Comparison of ENCODE assay signal across 30 cellular contexts in the genomic region with DNA sequence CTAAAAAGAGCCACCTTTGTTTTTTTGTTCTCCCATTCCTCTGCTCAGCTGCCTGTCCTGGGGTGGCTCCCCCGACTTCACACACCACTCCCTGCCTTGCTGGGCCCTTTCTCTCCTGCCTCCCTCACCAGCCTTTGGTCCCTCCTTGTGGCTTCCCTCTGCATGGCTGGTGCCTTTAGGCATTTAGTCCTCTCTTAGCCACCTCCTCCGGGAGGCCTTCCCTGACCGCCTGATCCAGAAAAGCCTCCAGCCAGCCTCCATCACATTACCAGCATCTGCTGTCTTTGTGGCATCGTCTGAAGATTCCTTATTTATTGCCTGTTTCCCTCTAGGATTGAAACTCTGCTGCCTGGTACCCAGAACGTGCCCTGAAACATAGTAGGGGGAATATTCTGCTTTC.
"Had no signal": no experiment of that assay in that cellular context is flagged by ENCODE, and none has a peak within 500 bp of the region (broad histone marks: within the 10 kb centered on the region; RNA-seq: fewer than 3 reads in every experiment).

No MANE protein-coding gene starts in this region.

- H3K4me3 Mint-ChIP-seq: activated CD4-positive, alpha-beta memory T cell treated with anti-CD3 and anti-CD28 coated beads, Interleukin-2, amount 10 ng/mL, durations not matched to agents 7 days and 5 days; activated CD8-positive, alpha-beta memory T cell treated with anti-CD3 and anti-CD28 coated beads, Interleukin-2, amount 10 ng/mL, durations not matched to agents 7 days and 5 days; activated naive CD4-positive, alpha-beta T cell treated with anti-CD3 and anti-CD28 coated beads, Interleukin-2, amount 10 ng/mL, durations not matched to agents 7 days and 5 days; activated naive CD8-positive, alpha-beta T cell; activated naive CD8-positive, alpha-beta T cell treated with anti-CD3 and anti-CD28 coated beads, Interleukin-2, amount 50 U/mL, for 24 hours had no signal

- H3K4me1 ChIP-seq: SJCRH30 had no signal

- H3K36me3 Mint-ChIP-seq: activated CD8-positive, alpha-beta memory T cell treated with anti-CD3 and anti-CD28 coated beads, Interleukin-2, amount 10 ng/mL, durations not matched to agents 7 days and 5 days; activated naive CD4-positive, alpha-beta T cell treated with anti-CD3 and anti-CD28 coated beads, Interleukin-2, amount 10 ng/mL, durations not matched to agents 7 days and 5 days; activated naive CD8-positive, alpha-beta T cell had no signal

- H3K27ac ChIP-seq: brain microvascular endothelial cell, SJCRH30, SK-N-MC, WERI-Rb-1 had no signal

- DNase-seq: activated CD4-positive, alpha-beta memory T cell treated with anti-CD3 and anti-CD28 coated beads, Interleukin-2, amount 10 ng/mL, durations not matched to agents 7 days and 5 days; activated CD4-positive, alpha-beta T cell treated with anti-CD3 and anti-CD28 coated beads for 1 hour; activated CD4-positive, alpha-beta T cell treated with anti-CD3 and anti-CD28 coated beads for 48 hours; activated CD4-positive, CD25-positive, alpha-beta regulatory T cell; activated CD8-positive, alpha-beta memory T cell treated with anti-CD3 and anti-CD28 coated beads for 24 hours; activated CD8-positive, alpha-beta memory T cell treated with anti-CD3 and anti-CD28 coated beads, Interleukin-2, amount 10 ng/mL, durations not matched to agents 7 days and 5 days; activated CD8-positive, alpha-beta memory T cell treated with anti-CD3 and anti-CD28 coated beads, Interleukin-2, amount 50 U/mL, for 48 hours; activated effector memory CD4-positive, alpha-beta T cell treated with Interleukin-2 at 50 U/mL for 16 hours; activated naive CD4-positive, alpha-beta T cell treated with anti-CD3 and anti-CD28 coated beads, Interleukin-2, amount 10 ng/mL, durations not matched to agents 7 days and 5 days; activated naive CD8-positive, alpha-beta T cell treated with anti-CD3 and anti-CD28 coated beads, Interleukin-2, amount 50 U/mL, for 24 hours; activated T-cell treated with anti-CD3 and anti-CD28 coated beads, Interleukin-2, amount 50 U/mL, for 48 hours; anterior cingulate cortex; brain microvascular endothelial cell; central memory CD4-positive, alpha-beta T cell; NCI-H1105; NCI-H1417 treated with DMSO at 0.1 percent for 48 hours; NCI-H187 treated with DMSO at 0.1 percent for 48 hours; NCI-H2081 treated with DMSO at 0.1 percent for 48 hours; NCI-H226; NCI-H446 treated with DMSO at 0.1 percent for 48 hours; NCI-H524; NCI-H69; NCI-H82; SHP77; SJCRH30; T1000; WERI-Rb-1 had no signal

- H3K27ac Mint-ChIP-seq: activated CD4-positive, alpha-beta memory T cell treated with anti-CD3 and anti-CD28 coated beads, Interleukin-2, amount 10 ng/mL, durations not matched to agents 7 days and 5 days; activated CD8-positive, alpha-beta memory T cell treated with anti-CD3 and anti-CD28 coated beads, Interleukin-2, amount 10 ng/mL, durations not matched to agents 7 days and 5 days; activated naive CD4-positive, alpha-beta T cell treated with anti-CD3 and anti-CD28 coated beads, Interleukin-2, amount 10 ng/mL, durations not matched to agents 7 days and 5 days; activated naive CD8-positive, alpha-beta T cell; activated naive CD8-positive, alpha-beta T cell treated with anti-CD3 and anti-CD28 coated beads, Interleukin-2, amount 50 U/mL, for 24 hours had no signal

- H3K9me3 ChIP-seq: SJCRH30 had no signal

- H3K9me3 Mint-ChIP-seq: activated CD4-positive, alpha-beta memory T cell treated with anti-CD3 and anti-CD28 coated beads, Interleukin-2, amount 10 ng/mL, durations not matched to agents 7 days and 5 days; activated naive CD4-positive, alpha-beta T cell treated with anti-CD3 and anti-CD28 coated beads, Interleukin-2, amount 10 ng/mL, durations not matched to agents 7 days and 5 days; activated naive CD8-positive, alpha-beta T cell treated with anti-CD3 and anti-CD28 coated beads, Interleukin-2, amount 50 U/mL, for 24 hours had no signal

- H3K4me3 ChIP-seq: SJCRH30, SK-N-MC had no signal

- H3K36me3 ChIP-seq: brain microvascular endothelial cell, SJCRH30, WERI-Rb-1 had no signal

- ATAC-seq: activated CD8-positive, alpha-beta memory T cell treated with anti-CD3 and anti-CD28 coated beads, Interleukin-2, amount 10 ng/mL, durations not matched to agents 7 days and 5 days; activated naive CD8-positive, alpha-beta T cell treated with anti-CD3 and anti-CD28 coated beads, Interleukin-2, amount 50 U/mL, for 24 hours; Panc1 had no signal
